ENCODE assay signal across 1 cellular context in genomic region chrX:47587906-47588735, GRCh38.
TF ChIP-seq lines count a peak whose summit lies in the region.

No MANE protein-coding gene starts in this region.

TF ChIP-seq in K562, 482 proteins besides CTCF, POLR2A, EP300 and RAD21:
- TF ChIP-seq NFYB (IDR thresholded peaks at IDR 0.05; ENCODE audit: extremely low read depth, insufficient read length) = no peak
- peak; percentile 92 for TF ChIP-seq NFIC (IDR thresholded peaks at IDR 0.05)
